In genomic region chr3:86225461-86225860, GRCh38 we compare ENCODE assay signal across 22 cellular contexts.
"Had no signal": no experiment of that assay in that cellular context is flagged by ENCODE, and none has a peak within 500 bp of the region (broad histone marks: within the 10 kb centered on the region; RNA-seq: fewer than 3 reads in every experiment).

No MANE protein-coding gene starts in this region.

- H3K79me2 ChIP-seq: parathyroid adenoma had no signal

- H2AFZ ChIP-seq: parathyroid adenoma had no signal

- H3K4me3 ChIP-seq: gastrocnemius medialis, lung, right atrium auricular region, stomach, thyroid gland, vagina had no signal

- H3K9ac ChIP-seq: parathyroid adenoma had no signal

- H3K9me3 ChIP-seq: gastrocnemius medialis, right atrium auricular region, stomach, thyroid gland, vagina had no signal

- FAIRE-seq: kidney had no signal

- H3K36me3 ChIP-seq: gastrocnemius medialis, right atrium auricular region, stomach, thyroid gland, vagina had no signal

- DNase-seq: effector CD8-positive, alpha-beta T cell; endodermal cell; foreskin fibroblast; gastrocnemius medialis; head of caudate nucleus; kidney; natural killer cell; stimulated activated CD4-positive, alpha-beta T cell treated with anti-CD3 and anti-CD28 coated beads, Interleukin-2, amount 100 ng/mL, for 24 hours; stimulated activated CD4-positive, alpha-beta T cell treated with anti-CD3 and anti-CD28 coated beads, Interleukin-4, amount 100 ng/mL, for 24 hours; stimulated activated naive CD4-positive, alpha-beta T cell treated with Interleukin-2 at 50 U/mL for 16 hours; stomach; thyroid gland; trophoblast cell had no signal

- H3K4me1 ChIP-seq: gastrocnemius medialis, parathyroid adenoma, right atrium auricular region, stomach, thyroid gland, vagina had no signal

- ATAC-seq: esophagus mucosa; gastrocnemius medialis; left lobe of liver; natural killer cell; sciatic nerve; stimulated activated effector memory CD8-positive, alpha-beta T cell treated with anti-CD3 and anti-CD28 coated beads, Interleukin-12 subunit alpha, Interleukin-12 subunit beta, amount 100 ng/mL, for 72 hours had no signal

- H3K27ac ChIP-seq: epithelial cell of prostate, gastrocnemius medialis, parathyroid adenoma, right atrium auricular region, stomach, thyroid gland, vagina had no signal

- H3K27me3 ChIP-seq: gastrocnemius medialis, right atrium auricular region, stomach, thyroid gland, vagina had no signal
